Comparison of ENCODE assay signal across 8 cellular contexts in genomic region chr15:52680041-52680391, GRCh38. TPM values are rescaled to one million over a fixed set of nuclear protein-coding genes. Genes with fewer than 3 reads are reported as not detected.
DNase-seq lines count a peak whose midpoint lies in the region; ATAC-seq and TF ChIP-seq lines count a peak whose summit lies in the region.

No MANE protein-coding gene starts in this region.

- no peak overlapping the region for H3K14ac ChIP-seq in trophoblast cell (ENCODE audit: low read length)

- H3K4me1 ChIP-seq in ES-I3 (ENCODE audit: insufficient read depth, low read length) (no peaks in the 10 kb centered on the region), OCI-LY1 (ENCODE audit: insufficient read depth, low read length, severe bottlenecking) (peaks cover 81% of the 10 kb centered on the region), endocrine pancreas (ENCODE audit: control insufficient read depth, insufficient read depth, low read length) (peaks cover 25% of the 10 kb centered on the region), trophoblast cell (ENCODE audit: control insufficient read depth in 1 of 2, insufficient read depth in 2 of 2, low read length in 2 of 2) (no peaks in the 10 kb centered on the region)

- no peak overlapping the region for H3K23ac ChIP-seq in trophoblast cell (ENCODE audit: low read length)

- H3K9ac ChIP-seq in ES-I3 (ENCODE audit: low read depth, low read length) (peak overlapping the region; percentile 49; the same call in 1 of the 2 replicates), OCI-LY1 (ENCODE audit: low read length) (peak overlapping the region; percentile 78), endocrine pancreas (ENCODE audit: control insufficient read depth, insufficient read depth, low read length) (peak overlapping the region; percentile 47), trophoblast cell (ENCODE audit: low read length) (no peak overlapping the region)

- H3K9me3 ChIP-seq in ES-I3 (ENCODE audit: control insufficient read depth, insufficient read depth, low read length): no peaks in the 10 kb centered on the region
- no peaks in the 10 kb centered on the region for H3K9me3 ChIP-seq in OCI-LY1 (ENCODE audit: low read length)
- no peaks in the 10 kb centered on the region for H3K9me3 ChIP-seq in endocrine pancreas (ENCODE audit: control insufficient read depth, low read length)
- no peaks in the 10 kb centered on the region for H3K9me3 ChIP-seq in trophoblast cell (ENCODE audit: insufficient read depth, low read depth, low read length)

- peak overlapping the region; percentile 88 for H3K4me3 ChIP-seq in OCI-LY1 (ENCODE audit: low read depth, low read length, poor library complexity, severe bottlenecking)
- H3K4me3 ChIP-seq in endocrine pancreas (ENCODE audit: control insufficient read depth, insufficient read depth, low read length): peak overlapping the region; percentile 72
- H3K4me3 ChIP-seq in trophoblast cell (ENCODE audit: low read depth, low read length): no peak overlapping the region

- H3F3A ChIP-seq in OCI-LY1 (ENCODE audit: insufficient read depth, low read length): no peaks in the 10 kb centered on the region

- peak overlapping the region; percentile 99 for H3K27ac ChIP-seq in OCI-LY1 (ENCODE audit: low read depth, low read length, poor library complexity, severe bottlenecking)
- H3K27ac ChIP-seq in trophoblast cell (ENCODE audit: low read depth, low read length): no peak overlapping the region

- no peak for TF ChIP-seq CTCF in OCI-LY1 (IDR thresholded peaks at IDR 0.05; ENCODE audit: low read length)

- no peak for ATAC-seq in GM19397 (IDR thresholded peaks at IDR 0.05; ENCODE audit: unreplicated experiment)

- peak in 1 of 2 donors; percentile 42 for DNase-seq in trophoblast cell
- DNase-seq in NOMO-1 (lab: John Stamatoyannopoulos, UW; ENCODE audit: unreplicated experiment in 2 of 2): no peak
- no peak for DNase-seq in NCI-H1694 treated with DMSO at 0.1 percent for 48 hours (lab: John Stamatoyannopoulos, UW)
- DNase-seq in SHP77 (lab: John Stamatoyannopoulos, UW): no peak

- H3K79me2 ChIP-seq in OCI-LY1 (ENCODE audit: insufficient read depth, low read length) (peaks cover 30% of the 10 kb centered on the region), trophoblast cell (ENCODE audit: control insufficient read depth, insufficient read depth, low read length, poor library complexity) (peaks cover 4% of the 10 kb centered on the region)

- H4K12ac ChIP-seq in trophoblast cell (ENCODE audit: low read depth, low read length): no peak overlapping the region

- no peaks in the 10 kb centered on the region for H4K20me1 ChIP-seq in OCI-LY1 (ENCODE audit: insufficient read depth, low read length)

- H4K8ac ChIP-seq in trophoblast cell (ENCODE audit: low read depth, low read length): peak overlapping the region; percentile 66

- no peak overlapping the region for H2AFZ ChIP-seq in OCI-LY1 (ENCODE audit: low read length)
- H2AFZ ChIP-seq in trophoblast cell (ENCODE audit: insufficient read depth, low read length, poor library complexity): no peak overlapping the region

- peak overlapping the region; percentile 75 for H3K4me2 ChIP-seq in OCI-LY1 (ENCODE audit: low read length)
- peak overlapping the region; percentile 61 for H3K4me2 ChIP-seq in trophoblast cell (ENCODE audit: low read length)

- no peak overlapping the region for H2AK5ac ChIP-seq in trophoblast cell (ENCODE audit: low read length)

- H3K36me3 ChIP-seq in ES-I3 (ENCODE audit: insufficient read depth, low read length): no peaks in the 10 kb centered on the region
- peaks cover 29% of the 10 kb centered on the region for H3K36me3 ChIP-seq in OCI-LY1 (ENCODE audit: insufficient read depth, low read length)
- no peaks in the 10 kb centered on the region for H3K36me3 ChIP-seq in endocrine pancreas (ENCODE audit: control insufficient read depth, insufficient read depth, low read length)
- H3K36me3 ChIP-seq in trophoblast cell (ENCODE audit: control insufficient read depth in 1 of 2, insufficient read depth in 2 of 2, low read length in 2 of 2): no peaks in the 10 kb centered on the region

- H2BK12ac ChIP-seq in trophoblast cell (ENCODE audit: low read length): no peak overlapping the region

- H3K27me3 ChIP-seq in OCI-LY1 (ENCODE audit: insufficient read depth, low read length) (no peaks in the 10 kb centered on the region), endocrine pancreas (ENCODE audit: control insufficient read depth, insufficient read depth, low read length) (no peaks in the 10 kb centered on the region), trophoblast cell (ENCODE audit: insufficient read depth, low read length) (no peaks in the 10 kb centered on the region)

- WGBS in trophoblast cell (ENCODE audit: extremely low coverage, insufficient coverage, insufficient read length): no CpG with 5 or more reads among the region's 3 CpGs

- no peak overlapping the region for H2BK5ac ChIP-seq in trophoblast cell (ENCODE audit: low read depth, low read length, poor library complexity)

- H3K4ac ChIP-seq in trophoblast cell (ENCODE audit: low read depth, low read length): no peak overlapping the region

- H4K91ac ChIP-seq in trophoblast cell (ENCODE audit: low read depth, low read length): no peak overlapping the region

- H3K18ac ChIP-seq in trophoblast cell (ENCODE audit: low read length): no peak overlapping the region

- peaks cover 12% of the 10 kb centered on the region for H3K79me1 ChIP-seq in trophoblast cell (ENCODE audit: low read length)

- H2BK120ac ChIP-seq in trophoblast cell (ENCODE audit: insufficient read depth, low read length, poor library complexity): no peak overlapping the region

- no peaks in the 10 kb centered on the region for H3K9me2 ChIP-seq in OCI-LY1 (ENCODE audit: low read depth, low read length)

RNA-seq across cellular contexts. Expression of gene ATOSA, which starts 0.8 kb away (rescaled TPM):
- 49.0 and 49.5 TPM in 2 replicates for polyA plus RNA-seq in trophoblast cell (2013)
